In genomic region chr9:33818167-33818831, GRCh38 we compare ENCODE assay signal across 8 cellular contexts. TPM values are rescaled to one million over a fixed set of nuclear protein-coding genes. Genes with fewer than 3 reads are reported as not detected.
A peak's percentile ranks its signal among the peaks of the same experiment; 100 is the strongest.
DNase-seq lines count a peak whose midpoint lies in the region; ATAC-seq and TF ChIP-seq lines count a peak whose summit lies in the region.

No MANE protein-coding gene starts in this region.

- peak overlapping the region; percentile 100 for H3K27ac ChIP-seq in BLaER1 treated with 17β-estradiol and CSF1 and Interleukin-3, amounts not matched to agents 10 nM and 100 nM
- peak overlapping the region; percentile 96 for H3K27ac ChIP-seq in HEK293 (ENCODE audit: extremely low read depth, low read depth, low read length)

- H3K27ac Mint-ChIP-seq in activated CD8-positive, alpha-beta T cell treated with anti-CD3 and anti-CD28 coated beads, Interleukin-2, amount 10 ng/mL, durations not matched to agents 7 days and 5 days, result peak overlapping the region; percentile 93

- H3K4me1 Mint-ChIP-seq in activated CD8-positive, alpha-beta T cell treated with anti-CD3 and anti-CD28 coated beads, Interleukin-2, amount 10 ng/mL, durations not matched to agents 7 days and 5 days (ENCODE audit: low read depth), result peaks cover 48% of the 10 kb centered on the region

- CTCF ChIA-PET in HEK293 (lab: Yijun Ruan, JAX), result interaction anchor here (0.6 to 0.7 kb wide), 3 partner anchors 32 to 390 kb away, joined by 3 to 4 read pairs (median 3); no protein-coding TSS in a partner anchor
- CTCF ChIA-PET in activated CD8-positive, alpha-beta T cell treated with anti-CD3 and anti-CD28 coated beads, Interleukin-2, amount 10 ng/mL, durations not matched to agents 7 days and 5 days (lab: Charles Lee), result interaction anchor here (1.1 kb wide), 1 partner anchor 28 kb away, joined by 3 read pairs; no protein-coding TSS in a partner anchor

- DNase-seq in activated CD8-positive, alpha-beta T cell treated with anti-CD3 and anti-CD28 coated beads, Interleukin-2, amount 10 ng/mL, durations not matched to agents 7 days and 5 days, result peak; percentile 33
- DNase-seq in left cardiac atrium (no peak), retina (peak; percentile 62), NCI-H1694 treated with DMSO at 0.1 percent for 48 hours (lab: John Stamatoyannopoulos, UW) (no peak)
- DNase-seq in stimulated activated CD4-positive, alpha-beta T cell treated with anti-CD3 and anti-CD28 coated beads, Interleukin-12 subunit alpha, Interleukin-12 subunit beta, amount 100 ng/mL, for 4 hours, result no peak
- DNase-seq in central memory CD4-positive, alpha-beta T cell, result no peak

- no peak for TF ChIP-seq CTCF in HEK293 (tag by site-specific recombination; IDR thresholded peaks at IDR 0.05)

- no peaks in the 10 kb centered on the region for H3K27me3 ChIP-seq in BLaER1 treated with 17β-estradiol and CSF1 and Interleukin-3, amounts not matched to agents 10 nM and 100 nM

- peak; percentile 15 for ATAC-seq in activated CD8-positive, alpha-beta T cell treated with anti-CD3 and anti-CD28 coated beads, Interleukin-2, amount 10 ng/mL, durations not matched to agents 7 days and 5 days
- ATAC-seq in left cardiac atrium, result peak; percentile 9 to 31

- intact Hi-C loops in left cardiac atrium (cut with DNase I), result loop anchor here in 1 of 2 donors (5.0 kb wide), 1 partner anchor 34 kb away; no protein-coding TSS in a partner anchor

- H3K9me3 ChIP-seq in BLaER1 treated with 17β-estradiol and CSF1 and Interleukin-3, amounts not matched to agents 10 nM and 100 nM (replicated peaks in 1 of 11), result no peaks in the 10 kb centered on the region; a peak in 1 of 22 replicates
- H3K9me3 ChIP-seq in HEK293 (ENCODE audit: control insufficient read depth, insufficient read depth, low read depth, low read length), result no peaks in the 10 kb centered on the region

- peak overlapping the region; percentile 100 for H3K9ac ChIP-seq in BLaER1 treated with 17β-estradiol and CSF1 and Interleukin-3, amounts not matched to agents 10 nM and 100 nM

- peaks cover 3 to 44% (median 24%) of the 10 kb centered on the region in 11 experiments; a peak in 20 of 22 replicates for H3K36me3 ChIP-seq in BLaER1 treated with 17β-estradiol and CSF1 and Interleukin-3, amounts not matched to agents 10 nM and 100 nM
- H3K36me3 ChIP-seq in HEK293 (ENCODE audit: control insufficient read depth in 2 of 2, insufficient read depth in 1 of 2, low read length in 2 of 2), result no peaks in the 10 kb centered on the region; a peak in 1 of 3 replicates

- H3K9me3 Mint-ChIP-seq in activated CD8-positive, alpha-beta T cell treated with anti-CD3 and anti-CD28 coated beads, Interleukin-2, amount 10 ng/mL, durations not matched to agents 7 days and 5 days (ENCODE audit: insufficient read depth), result no peaks in the 10 kb centered on the region

- POLR2A ChIA-PET in HEK293 (lab: Yijun Ruan, JAX), result interaction anchor here (0.7 to 0.9 kb wide), 3 partner anchors 10 to 101 kb away, joined by 3 to 7 read pairs (median 3); no protein-coding TSS in a partner anchor
- POLR2A ChIA-PET in activated CD8-positive, alpha-beta T cell treated with anti-CD3 and anti-CD28 coated beads, Interleukin-2, amount 10 ng/mL, durations not matched to agents 7 days and 5 days (lab: Charles Lee), result interaction anchor here (0.9 to 1.9 kb wide), 4 partner anchors 9 to 528 kb away, joined by 3 to 10 read pairs (median 4); partner anchors contain the start of gene UBAP2

- no peaks in the 10 kb centered on the region for H3K27me3 Mint-ChIP-seq in activated CD8-positive, alpha-beta T cell treated with anti-CD3 and anti-CD28 coated beads, Interleukin-2, amount 10 ng/mL, durations not matched to agents 7 days and 5 days (ENCODE audit: low read depth)

- H3K4me1 ChIP-seq in BLaER1 treated with 17β-estradiol and CSF1 and Interleukin-3, amounts not matched to agents 10 nM and 100 nM, result peaks cover 54 to 73% (median 57%) of the 10 kb centered on the region in 10 experiments
- H3K4me1 ChIP-seq in HEK293 (ENCODE audit: control insufficient read depth, insufficient read depth, low read length), result peaks cover 2% of the 10 kb centered on the region; the same call in 1 of the 2 replicates

- H4K20me1 ChIP-seq in BLaER1 treated with 17β-estradiol and CSF1 and Interleukin-3, amounts not matched to agents 10 nM and 100 nM, result peaks cover 41 to 50% (median 47%) of the 10 kb centered on the region in 11 experiments

- H3K4me3 ChIP-seq in BLaER1 treated with 17β-estradiol and CSF1 and Interleukin-3, amounts not matched to agents 10 nM and 100 nM, result peak overlapping the region; percentile 92 to 99 (median 97)
- peak overlapping the region; percentile 60 for H3K4me3 ChIP-seq in HEK293 (ENCODE audit: low read depth, low read length)

- H3K36me3 Mint-ChIP-seq in activated CD8-positive, alpha-beta T cell treated with anti-CD3 and anti-CD28 coated beads, Interleukin-2, amount 10 ng/mL, durations not matched to agents 7 days and 5 days (ENCODE audit: low read depth), result peaks cover 16% of the 10 kb centered on the region

- peak overlapping the region; percentile 85 to 99 (median 93) for H3K4me2 ChIP-seq in BLaER1 treated with 17β-estradiol and CSF1 and Interleukin-3, amounts not matched to agents 10 nM and 100 nM

- H3K4me3 Mint-ChIP-seq in activated CD8-positive, alpha-beta T cell treated with anti-CD3 and anti-CD28 coated beads, Interleukin-2, amount 10 ng/mL, durations not matched to agents 7 days and 5 days, result peak overlapping the region; percentile 91

TF ChIP-seq in HEK293, 187 proteins besides CTCF, POLR2A, EP300 and RAD21:
- TF ChIP-seq ZNF514 (tag by site-specific recombination; IDR thresholded peaks at IDR 0.05), result no peak
- TF ChIP-seq ZFHX2 (tag by site-specific recombination; conservative IDR thresholded peaks at IDR 0.05), result 0 out of 2 replicates have a peak, but pooled peaks have one; percentile 7
- TF ChIP-seq, protein P1, sequence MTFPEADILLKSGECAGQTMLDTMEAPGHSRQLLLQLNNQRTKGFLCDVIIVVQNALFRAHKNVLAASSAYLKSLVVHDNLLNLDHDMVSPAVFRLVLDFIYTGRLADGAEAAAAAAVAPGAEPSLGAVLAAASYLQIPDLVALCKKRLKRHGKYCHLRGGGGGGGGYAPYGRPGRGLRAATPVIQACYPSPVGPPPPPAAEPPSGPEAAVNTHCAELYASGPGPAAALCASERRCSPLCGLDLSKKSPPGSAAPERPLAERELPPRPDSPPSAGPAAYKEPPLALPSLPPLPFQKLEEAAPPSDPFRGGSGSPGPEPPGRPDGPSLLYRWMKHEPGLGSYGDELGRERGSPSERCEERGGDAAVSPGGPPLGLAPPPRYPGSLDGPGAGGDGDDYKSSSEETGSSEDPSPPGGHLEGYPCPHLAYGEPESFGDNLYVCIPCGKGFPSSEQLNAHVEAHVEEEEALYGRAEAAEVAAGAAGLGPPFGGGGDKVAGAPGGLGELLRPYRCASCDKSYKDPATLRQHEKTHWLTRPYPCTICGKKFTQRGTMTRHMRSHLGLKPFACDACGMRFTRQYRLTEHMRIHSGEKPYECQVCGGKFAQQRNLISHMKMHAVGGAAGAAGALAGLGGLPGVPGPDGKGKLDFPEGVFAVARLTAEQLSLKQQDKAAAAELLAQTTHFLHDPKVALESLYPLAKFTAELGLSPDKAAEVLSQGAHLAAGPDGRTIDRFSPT (tag by site-specific recombination; IDR thresholded peaks at IDR 0.05), result peak; percentile 42
- no peak for TF ChIP-seq ZBTB44 (tag by site-specific recombination; IDR thresholded peaks at IDR 0.05)
- peak; percentile 62; the same call in 1 of the 2 replicates for TF ChIP-seq PRDM10 (tag by site-specific recombination; IDR thresholded peaks at IDR 0.05)

RNA-seq across cellular contexts. Expression of gene UBE2R2, which starts 1.3 kb away (rescaled TPM):
- total RNA-seq in activated CD8-positive, alpha-beta T cell treated with anti-CD3 and anti-CD28 coated beads, Interleukin-2, amount 10 ng/mL, durations not matched to agents 7 days and 5 days, result 10 to 100 TPM; 28.2 to 28.3 TPM
- total RNA-seq in left cardiac atrium, result 10 to 100 TPM; 30.5 to 33.5 TPM

RNA-seq across cellular contexts. Expression of gene PRSS3, which starts 22.9 kb away (rescaled TPM):
- not detected for total RNA-seq in activated CD8-positive, alpha-beta T cell treated with anti-CD3 and anti-CD28 coated beads, Interleukin-2, amount 10 ng/mL, durations not matched to agents 7 days and 5 days
- total RNA-seq in left cardiac atrium, result not detected

Comparison
In these comparisons a context has a peak if more than half of its experiments do, and no peak if none do; other contexts are left out.
1. DNase-seq: peak in activated CD8-positive, alpha-beta T cell treated with anti-CD3 and anti-CD28 coated beads, Interleukin-2, amount 10 ng/mL, durations not matched to agents 7 days and 5 days (single experiment) and retina (single experiment); none in left cardiac atrium (single experiment), stimulated activated CD4-positive, alpha-beta T cell treated with anti-CD3 and anti-CD28 coated beads, Interleukin-12 subunit alpha, Interleukin-12 subunit beta, amount 100 ng/mL, for 4 hours (single experiment), NCI-H1694 treated with DMSO at 0.1 percent for 48 hours (single experiment) and central memory CD4-positive, alpha-beta T cell (single experiment).